8 cellular contexts compared by ENCODE assay signal in genomic region chr6:20291764-20292227, GRCh38.
DNase-seq lines count a peak whose midpoint lies in the region; ATAC-seq and TF ChIP-seq lines count a peak whose summit lies in the region.

No MANE protein-coding gene starts in this region.

- intact Hi-C loops in gastrocnemius medialis (cut with DNase I; ENCODE audit: low total_unique reads) (loop anchor here (1.0 to 5.0 kb wide), 2 partner anchors 111 to 237 kb away; partner anchors contain the start of gene E2F3), posterior vena cava (cut with DNase I) (loop anchor here (5.0 to 10.0 kb wide), 2 partner anchors 113 to 236 kb away; partner anchors contain the start of gene E2F3 (in 1 of the 2))

- H3K36me3 ChIP-seq in right atrium auricular region (no peaks in the 10 kb centered on the region), gastrocnemius medialis (no peaks in the 10 kb centered on the region)

- in situ Hi-C loops in gastrocnemius medialis (cut with MboI; ENCODE audit: low sequenced_read_pairs in 4 of 4) = loop anchor here (5.0 kb wide), 3 partner anchors 106 to 241 kb away; partner anchors contain the start of gene CDKAL1 (in 2 of the 4)

- no peaks in the 10 kb centered on the region for H3K9me3 ChIP-seq in T-helper 17 cell (ENCODE audit: control insufficient read depth, low read length, poor library complexity, severe bottlenecking)
- no peaks in the 10 kb centered on the region for H3K9me3 ChIP-seq in right atrium auricular region
- H3K9me3 ChIP-seq in gastrocnemius medialis = no peaks in the 10 kb centered on the region

- H3K4me3 ChIP-seq in right atrium auricular region (no peak overlapping the region), gastrocnemius medialis (no peak overlapping the region)

- no peak overlapping the region for H3K4me3 Mint-ChIP-seq in T-helper 17 cell

- no peaks in the 10 kb centered on the region for H3K4me1 ChIP-seq in right atrium auricular region
- peaks cover 0 to 3% of the 10 kb centered on the region in 2 donors for H3K4me1 ChIP-seq in gastrocnemius medialis

- ATAC-seq in GM18498 (IDR thresholded peaks at IDR 0.05; ENCODE audit: unreplicated experiment) = peak; percentile 86
- ATAC-seq in HG02870 (IDR thresholded peaks at IDR 0.05; ENCODE audit: unreplicated experiment) = peak; percentile 78
- peak; percentile 93 for ATAC-seq in T-helper 17 cell
- peak; percentile 81 to 95 for ATAC-seq in gastrocnemius medialis

- H3K27ac ChIP-seq in right atrium auricular region (no peak overlapping the region), gastrocnemius medialis (no peak overlapping the region)

- no peak overlapping the region for H3K27ac Mint-ChIP-seq in T-helper 17 cell

- H3K4me1 Mint-ChIP-seq in T-helper 17 cell = peaks cover 13% of the 10 kb centered on the region

- no peaks in the 10 kb centered on the region for H3K36me3 Mint-ChIP-seq in T-helper 17 cell (ENCODE audit: low read depth)

- DNase-seq in NCI-H1694 (lab: John Stamatoyannopoulos, UW) (peak; percentile 88), T-helper 17 cell (peak; percentile 37 to 56 (median 38)), amniotic stem cell (lab: John Stamatoyannopoulos, UW) (peak; percentile 32), right atrium auricular region (ENCODE audit: low spot score) (peak; percentile 88), gastrocnemius medialis (peak; percentile 43 to 59), posterior vena cava (ENCODE audit: low spot score) (no peak)

- H3K27me3 Mint-ChIP-seq in T-helper 17 cell = no peaks in the 10 kb centered on the region

- H3K27me3 ChIP-seq in right atrium auricular region (no peaks in the 10 kb centered on the region), gastrocnemius medialis (no peaks in the 10 kb centered on the region)

- no peak for TF ChIP-seq POLR2A in gastrocnemius medialis (IDR thresholded peaks at IDR 0.05)

- peak; percentile 84 to 92 for TF ChIP-seq CTCF in right atrium auricular region (IDR thresholded peaks at IDR 0.05)
- peak; percentile 73 to 89 (median 79) for TF ChIP-seq CTCF in gastrocnemius medialis (IDR thresholded peaks at IDR 0.05 in 4 of 5, conservative IDR thresholded peaks at IDR 0.05 in 1 of 5)
